Comparison of ENCODE assay signal across 8 cellular contexts in genomic region chr3:50299929-50300680, GRCh38. TPM values are rescaled to one million over a fixed set of nuclear protein-coding genes. Genes with fewer than 3 reads are reported as not detected.
DNase-seq lines count a peak whose midpoint lies in the region; ATAC-seq and TF ChIP-seq lines count a peak whose summit lies in the region.

No MANE protein-coding gene starts in this region.

- no TSS peak for BruUV-seq in A673 (replicated peaks; lab: Mats Ljungman, UMichigan)

- ATAC-seq in GM21737 (IDR thresholded peaks at IDR 0.05; ENCODE audit: unreplicated experiment) (no peak), GM19035 (IDR thresholded peaks at IDR 0.05; ENCODE audit: unreplicated experiment) (no peak)

- intact Hi-C loops in A673 (cut with micrococcal nuclease; ENCODE audit: unreplicated experiment) = no loop called here

- no peak for DNase-seq in A673 (ENCODE audit: low spot score)
- DNase-seq in HFF-Myc (ENCODE audit: extremely low read depth, low read depth) = no peak
- DNase-seq in WERI-Rb-1 = no peak
- peak; percentile 49 for DNase-seq in fibroblast of pulmonary artery (ENCODE audit: low read depth)
- peak in 35 of 56 donors; percentile 36 to 80 (median 69) for DNase-seq in nucleus accumbens (lab: John Stamatoyannopoulos, UW)
- DNase-seq in NCI-H1436 (lab: John Stamatoyannopoulos, UW) = no peak

- H3K36me3 ChIP-seq in A673 (ENCODE audit: insufficient read depth, low read length, poor library complexity, severe bottlenecking) (no peaks in the 10 kb centered on the region), WERI-Rb-1 (no peaks in the 10 kb centered on the region)

- H3K27me3 ChIP-seq in A673 (replicated peaks; ENCODE audit: insufficient read depth, low read depth, low read length, poor library complexity) (no peaks in the 10 kb centered on the region), WERI-Rb-1 (ENCODE audit: insufficient read depth, low read depth, severe bottlenecking) (no peaks in the 10 kb centered on the region)

- peak overlapping the region; percentile 70 for H3K27ac ChIP-seq in A673 (ENCODE audit: low read depth, low read length, poor library complexity, severe bottlenecking)
- peak overlapping the region; percentile 73 for H3K27ac ChIP-seq in WERI-Rb-1

- no peak for TF ChIP-seq CTCF in A673 (conservative IDR thresholded peaks at IDR 0.05; ENCODE audit: low read depth, low read length)
- no peak for TF ChIP-seq CTCF in HFF-Myc (IDR thresholded peaks at IDR 0.05; ENCODE audit: low read depth, low read length, missing control alignments)
- no peak for TF ChIP-seq CTCF in WERI-Rb-1 (IDR thresholded peaks at IDR 0.05; ENCODE audit: low read depth, low read length)
- no peak for TF ChIP-seq CTCF in fibroblast of pulmonary artery (IDR thresholded peaks at IDR 0.05; ENCODE audit: low read length, missing control alignments)

- H3K4me3 ChIP-seq in A673 (ENCODE audit: low read depth, low read length, poor library complexity, severe bottlenecking) (peak overlapping the region; percentile 68), HFF-Myc (replicated peaks; ENCODE audit: low read depth, low read length) (peak overlapping the region; percentile 38), WERI-Rb-1 (ENCODE audit: low read depth, low read length) (peak overlapping the region; percentile 86), fibroblast of pulmonary artery (replicated peaks; ENCODE audit: low read depth, low read length) (peak overlapping the region; percentile 55)

- H3K9me3 ChIP-seq in A673 (ENCODE audit: low read depth, low read length, poor library complexity, severe bottlenecking) (no peaks in the 10 kb centered on the region), WERI-Rb-1 (ENCODE audit: severe bottlenecking) (no peaks in the 10 kb centered on the region)

- CTCF ChIA-PET in A673 (lab: Charles Lee) = interaction anchor here (0.9 kb wide), 1 partner anchor 18 kb away, joined by 14 read pairs; no protein-coding TSS in a partner anchor

- POLR2A ChIA-PET in A673 (lab: Charles Lee; ENCODE audit: low non-redundant PET) = no interaction called here

- peaks cover 5% of the 10 kb centered on the region for H3K4me1 ChIP-seq in A673 (ENCODE audit: insufficient read depth, low read length, poor library complexity, severe bottlenecking)

RNA-seq across cellular contexts. Expression of gene HYAL3, which starts 0.9 kb away (rescaled TPM):
- 3.0 and 3.7 TPM in 2 replicates for total RNA-seq in A673 (2021)

RNA-seq across cellular contexts. Expression of gene NAA80, which starts 0.9 kb away (rescaled TPM):
- total RNA-seq in A673 (2021) = 5.3 and 7.0 TPM in 2 replicates

RNA-seq across cellular contexts. Expression of gene HYAL1, which starts 3.3 kb away (rescaled TPM):
- 0.37 TPM in 1 of 2 replicates, not detected in the other for total RNA-seq in A673 (2021)

RNA-seq across cellular contexts. Expression of gene IFRD2, which starts 7.9 kb away (rescaled TPM):
- total RNA-seq in A673 (2021) = 62.2 and 77.4 TPM in 2 replicates

RNA-seq across cellular contexts. Expression of gene LSMEM2, which starts 21.2 kb away (rescaled TPM):
- total RNA-seq in A673 (2021) = not detected in 2 replicates

Comparison
In these comparisons a context has a peak if more than half of its experiments do, and no peak if none do; other contexts are left out.
1. DNase-seq: peak in fibroblast of pulmonary artery (single experiment) and nucleus accumbens (35 of 56); none in A673 (single experiment), HFF-Myc (single experiment), WERI-Rb-1 (single experiment) and NCI-H1436 (single experiment).
2. Peak in every context shown above with its lines, with median percentiles within 50 percentile points of each other: H3K4me3 ChIP-seq.